ENCODE assay signal across 1 cellular context in the genomic region with DNA sequence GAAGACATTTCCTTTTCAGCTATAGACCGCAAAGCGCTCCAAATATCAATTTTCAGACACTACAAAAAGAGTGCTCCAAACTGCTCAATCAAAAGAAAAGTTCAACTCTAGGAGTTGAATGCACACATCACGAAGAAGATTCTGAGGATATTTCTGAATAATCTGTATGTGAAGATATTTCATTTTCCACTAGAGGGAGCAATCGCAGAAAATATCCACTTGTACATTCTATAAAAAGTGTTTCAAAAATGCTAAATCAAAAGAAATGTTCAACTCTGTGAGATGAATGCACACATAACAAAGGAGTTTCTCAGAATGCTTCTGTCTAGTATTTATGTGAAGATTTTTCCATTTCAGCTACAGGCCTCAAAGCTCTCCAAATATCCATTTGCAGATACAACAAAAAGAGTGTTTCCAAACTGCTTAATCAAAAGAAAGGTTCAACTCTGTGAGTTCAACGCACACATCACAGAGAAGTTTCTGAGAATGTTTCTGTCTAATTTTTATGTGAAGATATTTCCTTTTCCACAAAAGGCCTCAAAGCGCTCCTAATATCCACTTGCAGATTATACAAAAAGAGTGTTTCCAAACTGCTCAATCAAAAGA.
TF ChIP-seq lines count a peak whose summit lies in the region.

No MANE protein-coding gene starts in this region.

TF ChIP-seq in HepG2, 621 proteins besides CTCF, POLR2A, EP300 and RAD21:
- TF ChIP-seq, protein P1, sequence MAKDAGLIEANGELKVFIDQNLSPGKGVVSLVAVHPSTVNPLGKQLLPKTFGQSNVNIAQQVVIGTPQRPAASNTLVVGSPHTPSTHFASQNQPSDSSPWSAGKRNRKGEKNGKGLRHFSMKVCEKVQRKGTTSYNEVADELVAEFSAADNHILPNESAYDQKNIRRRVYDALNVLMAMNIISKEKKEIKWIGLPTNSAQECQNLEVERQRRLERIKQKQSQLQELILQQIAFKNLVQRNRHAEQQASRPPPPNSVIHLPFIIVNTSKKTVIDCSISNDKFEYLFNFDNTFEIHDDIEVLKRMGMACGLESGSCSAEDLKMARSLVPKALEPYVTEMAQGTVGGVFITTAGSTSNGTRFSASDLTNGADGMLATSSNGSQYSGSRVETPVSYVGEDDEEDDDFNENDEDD (CRISPR knock-in tag; IDR thresholded peaks at IDR 0.05; ENCODE audit: borderline replicate concordance), result no peak
- TF ChIP-seq NCOA1 (CRISPR knock-in tag; IDR thresholded peaks at IDR 0.05), result no peak
- TF ChIP-seq, protein P2, sequence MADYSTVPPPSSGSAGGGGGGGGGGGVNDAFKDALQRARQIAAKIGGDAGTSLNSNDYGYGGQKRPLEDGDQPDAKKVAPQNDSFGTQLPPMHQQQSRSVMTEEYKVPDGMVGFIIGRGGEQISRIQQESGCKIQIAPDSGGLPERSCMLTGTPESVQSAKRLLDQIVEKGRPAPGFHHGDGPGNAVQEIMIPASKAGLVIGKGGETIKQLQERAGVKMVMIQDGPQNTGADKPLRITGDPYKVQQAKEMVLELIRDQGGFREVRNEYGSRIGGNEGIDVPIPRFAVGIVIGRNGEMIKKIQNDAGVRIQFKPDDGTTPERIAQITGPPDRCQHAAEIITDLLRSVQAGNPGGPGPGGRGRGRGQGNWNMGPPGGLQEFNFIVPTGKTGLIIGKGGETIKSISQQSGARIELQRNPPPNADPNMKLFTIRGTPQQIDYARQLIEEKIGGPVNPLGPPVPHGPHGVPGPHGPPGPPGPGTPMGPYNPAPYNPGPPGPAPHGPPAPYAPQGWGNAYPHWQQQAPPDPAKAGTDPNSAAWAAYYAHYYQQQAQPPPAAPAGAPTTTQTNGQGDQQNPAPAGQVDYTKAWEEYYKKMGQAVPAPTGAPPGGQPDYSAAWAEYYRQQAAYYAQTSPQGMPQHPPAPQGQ (CRISPR knock-in tag; IDR thresholded peaks at IDR 0.05; ENCODE audit: borderline replicate concordance), result no peak
- TF ChIP-seq PHB2 (IDR thresholded peaks at IDR 0.05; ENCODE audit: partially characterized antibody), result no peak
- TF ChIP-seq, protein P3, sequence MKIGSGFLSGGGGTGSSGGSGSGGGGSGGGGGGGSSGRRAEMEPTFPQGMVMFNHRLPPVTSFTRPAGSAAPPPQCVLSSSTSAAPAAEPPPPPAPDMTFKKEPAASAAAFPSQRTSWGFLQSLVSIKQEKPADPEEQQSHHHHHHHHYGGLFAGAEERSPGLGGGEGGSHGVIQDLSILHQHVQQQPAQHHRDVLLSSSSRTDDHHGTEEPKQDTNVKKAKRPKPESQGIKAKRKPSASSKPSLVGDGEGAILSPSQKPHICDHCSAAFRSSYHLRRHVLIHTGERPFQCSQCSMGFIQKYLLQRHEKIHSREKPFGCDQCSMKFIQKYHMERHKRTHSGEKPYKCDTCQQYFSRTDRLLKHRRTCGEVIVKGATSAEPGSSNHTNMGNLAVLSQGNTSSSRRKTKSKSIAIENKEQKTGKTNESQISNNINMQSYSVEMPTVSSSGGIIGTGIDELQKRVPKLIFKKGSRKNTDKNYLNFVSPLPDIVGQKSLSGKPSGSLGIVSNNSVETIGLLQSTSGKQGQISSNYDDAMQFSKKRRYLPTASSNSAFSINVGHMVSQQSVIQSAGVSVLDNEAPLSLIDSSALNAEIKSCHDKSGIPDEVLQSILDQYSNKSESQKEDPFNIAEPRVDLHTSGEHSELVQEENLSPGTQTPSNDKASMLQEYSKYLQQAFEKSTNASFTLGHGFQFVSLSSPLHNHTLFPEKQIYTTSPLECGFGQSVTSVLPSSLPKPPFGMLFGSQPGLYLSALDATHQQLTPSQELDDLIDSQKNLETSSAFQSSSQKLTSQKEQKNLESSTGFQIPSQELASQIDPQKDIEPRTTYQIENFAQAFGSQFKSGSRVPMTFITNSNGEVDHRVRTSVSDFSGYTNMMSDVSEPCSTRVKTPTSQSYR (CRISPR knock-in tag; IDR thresholded peaks at IDR 0.05; ENCODE audit: borderline replicate concordance), result no peak
- no peak for TF ChIP-seq DNMT3B (CRISPR knock-in tag; conservative IDR thresholded peaks at IDR 0.05)
- TF ChIP-seq BRF2 (CRISPR knock-in tag; IDR thresholded peaks at IDR 0.05), result no peak
- TF ChIP-seq KLF16 (CRISPR knock-in tag; IDR thresholded peaks at IDR 0.05), result no peak
- no peak for TF ChIP-seq ZNF256 (CRISPR knock-in tag; conservative IDR thresholded peaks at IDR 0.05)
- no peak for TF ChIP-seq CC2D1A (CRISPR knock-in tag; IDR thresholded peaks at IDR 0.05)
- TF ChIP-seq SUZ12 (IDR thresholded peaks at IDR 0.05; ENCODE audit: low read depth, low read length), result no peak
- no peak for TF ChIP-seq ZNF253 (CRISPR knock-in tag; IDR thresholded peaks at IDR 0.05; ENCODE audit: borderline replicate concordance)
- TF ChIP-seq, protein P4, sequence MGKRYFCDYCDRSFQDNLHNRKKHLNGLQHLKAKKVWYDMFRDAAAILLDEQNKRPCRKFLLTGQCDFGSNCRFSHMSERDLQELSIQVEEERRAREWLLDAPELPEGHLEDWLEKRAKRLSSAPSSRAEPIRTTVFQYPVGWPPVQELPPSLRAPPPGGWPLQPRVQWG (CRISPR knock-in tag; IDR thresholded peaks at IDR 0.05; ENCODE audit: borderline replicate concordance, low read depth), result no peak
- TF ChIP-seq MIER3 (CRISPR knock-in tag; IDR thresholded peaks at IDR 0.05; ENCODE audit: borderline replicate concordance), result no peak
